Comparison of ENCODE assay signal across 12 cellular contexts in genomic region chr10:3868274-3868669, GRCh38.
DNase-seq lines count a peak whose midpoint lies in the region; ATAC-seq and TF ChIP-seq lines count a peak whose summit lies in the region.
"Had no signal": no experiment of that assay in that cellular context is flagged by ENCODE, and none has a peak within 500 bp of the region (broad histone marks: within the 10 kb centered on the region; RNA-seq: fewer than 3 reads in every experiment).

No MANE protein-coding gene starts in this region.

- TF ChIP-seq CTCF in foreskin keratinocyte (conservative IDR thresholded peaks at IDR 0.05) (no peak), upper lobe of right lung (IDR thresholded peaks at IDR 0.05) (no peak), left ventricle myocardium inferior (IDR thresholded peaks at IDR 0.05; ENCODE audit: borderline replicate concordance) (no peak), prostate gland (IDR thresholded peaks at IDR 0.05) (no peak)

- intact Hi-C loops in upper lobe of right lung (cut with DNase I): no loop called here
- intact Hi-C loops in left ventricle myocardium inferior (cut with micrococcal nuclease): no loop called here
- intact Hi-C loops in prostate gland (cut with DNase I): no loop called here

- H3K36me3 ChIP-seq in upper lobe of right lung (no peaks in the 10 kb centered on the region), left ventricle myocardium inferior (no peaks in the 10 kb centered on the region), prostate gland (no peaks in the 10 kb centered on the region)
- H3K36me3 ChIP-seq: tibial artery had no signal

- 89% methylated on average over 6 of the region's 6 CpGs for WGBS in prostate gland

- H3K4me1 ChIP-seq in foreskin keratinocyte: no peaks in the 10 kb centered on the region
- peaks cover 3% of the 10 kb centered on the region for H3K4me1 ChIP-seq in upper lobe of right lung
- peaks cover 1% of the 10 kb centered on the region for H3K4me1 ChIP-seq in left ventricle myocardium inferior
- H3K4me1 ChIP-seq in prostate gland (replicated peaks): no peaks in the 10 kb centered on the region

- H3K4me3 ChIP-seq in upper lobe of right lung: no peak overlapping the region
- no peak overlapping the region for H3K4me3 ChIP-seq in left ventricle myocardium inferior
- no peak overlapping the region for H3K4me3 ChIP-seq in prostate gland
- H3K4me3 ChIP-seq: body of pancreas, tibial artery had no signal

- no peak for TF ChIP-seq POLR2A in prostate gland (IDR thresholded peaks at IDR 0.05)

- H3K27me3 ChIP-seq in foreskin keratinocyte: no peaks in the 10 kb centered on the region
- H3K27me3 ChIP-seq in upper lobe of right lung: no peaks in the 10 kb centered on the region
- H3K27me3 ChIP-seq in left ventricle myocardium inferior (ENCODE audit: low read depth): no peaks in the 10 kb centered on the region
- no peaks in the 10 kb centered on the region for H3K27me3 ChIP-seq in prostate gland (replicated peaks; ENCODE audit: insufficient read depth)
- H3K27me3 ChIP-seq: body of pancreas, tibial artery had no signal

- H3K27ac ChIP-seq in foreskin keratinocyte (no peak overlapping the region), upper lobe of right lung (no peak overlapping the region), left ventricle myocardium inferior (replicated peaks) (no peak overlapping the region), prostate gland (no peak overlapping the region)
- H3K27ac ChIP-seq: body of pancreas, tibial artery had no signal

- H3K9me3 ChIP-seq in upper lobe of right lung (no peaks in the 10 kb centered on the region), left ventricle myocardium inferior (replicated peaks) (no peaks in the 10 kb centered on the region), prostate gland (no peaks in the 10 kb centered on the region)
- H3K9me3 ChIP-seq: body of pancreas, tibial artery had no signal

- DNase-seq in foreskin keratinocyte: no peak
- no peak for DNase-seq in upper lobe of right lung
- DNase-seq in left ventricle myocardium inferior: no peak
- DNase-seq in prostate gland (ENCODE audit: low spot score): no peak
- DNase-seq: activated CD8-positive, alpha-beta memory T cell treated with anti-CD3 and anti-CD28 coated beads, Interleukin-2, amount 10 ng/mL, durations not matched to agents 7 days and 5 days; body of pancreas; NCI-H146; right cardiac atrium; tibial artery had no signal

- ATAC-seq in GM18867 (IDR thresholded peaks at IDR 0.05; ENCODE audit: unreplicated experiment): peak; percentile 41
- peak; percentile 43 for ATAC-seq in GM21423 (IDR thresholded peaks at IDR 0.05; ENCODE audit: unreplicated experiment)
- ATAC-seq in HG03342 (IDR thresholded peaks at IDR 0.05; ENCODE audit: unreplicated experiment): peak; percentile 45
- peak; percentile 37 for ATAC-seq in foreskin keratinocyte
- no peak for ATAC-seq in upper lobe of right lung
- ATAC-seq: body of pancreas, right cardiac atrium had no signal
